1 cellular context compared by ENCODE assay signal in the genomic region with DNA sequence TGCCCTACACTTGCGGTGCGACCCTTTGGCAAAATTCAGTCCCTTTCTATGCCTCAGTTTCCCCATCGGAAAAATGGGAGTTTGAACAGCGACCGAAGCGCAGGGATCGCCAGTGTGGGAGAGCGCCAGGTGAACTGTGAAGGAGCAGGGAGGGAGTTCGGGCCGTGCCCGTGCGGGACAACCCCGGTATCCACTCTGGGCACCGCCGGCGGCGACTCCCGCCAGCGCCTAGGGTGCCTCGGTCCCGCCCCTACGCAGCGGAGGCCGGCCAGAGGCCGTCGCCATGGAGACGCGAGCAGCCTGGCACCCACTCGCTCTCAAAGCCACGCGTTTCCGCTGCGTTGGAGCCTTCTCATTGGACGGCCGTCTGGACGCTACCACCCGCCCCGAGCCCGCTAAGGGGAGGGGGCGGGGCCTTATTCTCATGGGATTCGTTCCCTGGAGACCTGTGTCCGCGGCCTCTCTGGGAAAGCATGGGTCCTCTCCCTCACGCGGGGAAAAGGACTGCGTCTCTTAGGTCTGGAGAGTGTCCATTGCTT.
TF ChIP-seq lines count a peak whose summit lies in the region.

No MANE protein-coding gene starts in this region.

TF ChIP-seq in HepG2, 621 proteins besides CTCF, POLR2A, EP300 and RAD21 (continues in another document):
- TF ChIP-seq, protein P1, sequence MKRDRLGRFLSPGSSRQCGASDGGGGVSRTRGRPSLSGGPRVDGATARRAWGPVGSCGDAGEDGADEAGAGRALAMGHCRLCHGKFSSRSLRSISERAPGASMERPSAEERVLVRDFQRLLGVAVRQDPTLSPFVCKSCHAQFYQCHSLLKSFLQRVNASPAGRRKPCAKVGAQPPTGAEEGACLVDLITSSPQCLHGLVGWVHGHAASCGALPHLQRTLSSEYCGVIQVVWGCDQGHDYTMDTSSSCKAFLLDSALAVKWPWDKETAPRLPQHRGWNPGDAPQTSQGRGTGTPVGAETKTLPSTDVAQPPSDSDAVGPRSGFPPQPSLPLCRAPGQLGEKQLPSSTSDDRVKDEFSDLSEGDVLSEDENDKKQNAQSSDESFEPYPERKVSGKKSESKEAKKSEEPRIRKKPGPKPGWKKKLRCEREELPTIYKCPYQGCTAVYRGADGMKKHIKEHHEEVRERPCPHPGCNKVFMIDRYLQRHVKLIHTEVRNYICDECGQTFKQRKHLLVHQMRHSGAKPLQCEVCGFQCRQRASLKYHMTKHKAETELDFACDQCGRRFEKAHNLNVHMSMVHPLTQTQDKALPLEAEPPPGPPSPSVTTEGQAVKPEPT (CRISPR knock-in tag; IDR thresholded peaks at IDR 0.05; ENCODE audit: low read depth): 0 out of 2 replicates have a peak, but pooled peaks have one; percentile 9
- no peak for TF ChIP-seq GLI4 (CRISPR knock-in tag; IDR thresholded peaks at IDR 0.05; ENCODE audit: borderline replicate concordance)
- TF ChIP-seq ZSCAN21 (CRISPR knock-in tag; IDR thresholded peaks at IDR 0.05; ENCODE audit: borderline replicate concordance): peak; percentile 25; the same call in 1 of the 2 replicates
- 0 out of 2 replicates have a peak, but pooled peaks have one; percentile 6 for TF ChIP-seq DNMT1 (CRISPR knock-in tag; IDR thresholded peaks at IDR 0.05)
- TF ChIP-seq NR2F6 (IDR thresholded peaks at IDR 0.05): no peak
- no peak for TF ChIP-seq NR2F6 (CRISPR knock-in tag; IDR thresholded peaks at IDR 0.05)
- no peak for TF ChIP-seq AKAP8 (CRISPR knock-in tag; IDR thresholded peaks at IDR 0.05)
- no peak for TF ChIP-seq ZNF382 (CRISPR knock-in tag; IDR thresholded peaks at IDR 0.05; ENCODE audit: borderline replicate concordance)
- TF ChIP-seq SP1 (IDR thresholded peaks at IDR 0.05): peak; percentile 61; the same call in 1 of the 2 replicates
- TF ChIP-seq SP1 (CRISPR knock-in tag; IDR thresholded peaks at IDR 0.05): peak; percentile 78; the same call in 1 of the 2 replicates
- peak; percentile 83 for TF ChIP-seq NFYB (CRISPR knock-in tag; IDR thresholded peaks at IDR 0.05)
- TF ChIP-seq HDAC1 (CRISPR knock-in tag; IDR thresholded peaks at IDR 0.05): peak; percentile 30
- TF ChIP-seq, protein P2, sequence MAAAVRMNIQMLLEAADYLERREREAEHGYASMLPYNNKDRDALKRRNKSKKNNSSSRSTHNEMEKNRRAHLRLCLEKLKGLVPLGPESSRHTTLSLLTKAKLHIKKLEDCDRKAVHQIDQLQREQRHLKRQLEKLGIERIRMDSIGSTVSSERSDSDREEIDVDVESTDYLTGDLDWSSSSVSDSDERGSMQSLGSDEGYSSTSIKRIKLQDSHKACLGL (CRISPR knock-in tag; IDR thresholded peaks at IDR 0.05): no peak
- peak; percentile 84 for TF ChIP-seq NFYC (CRISPR knock-in tag; IDR thresholded peaks at IDR 0.05)
- peak; percentile 81; the same call in 1 of the 2 replicates for TF ChIP-seq SAP130 (CRISPR knock-in tag; IDR thresholded peaks at IDR 0.05; ENCODE audit: low read depth)
- TF ChIP-seq, protein P3, sequence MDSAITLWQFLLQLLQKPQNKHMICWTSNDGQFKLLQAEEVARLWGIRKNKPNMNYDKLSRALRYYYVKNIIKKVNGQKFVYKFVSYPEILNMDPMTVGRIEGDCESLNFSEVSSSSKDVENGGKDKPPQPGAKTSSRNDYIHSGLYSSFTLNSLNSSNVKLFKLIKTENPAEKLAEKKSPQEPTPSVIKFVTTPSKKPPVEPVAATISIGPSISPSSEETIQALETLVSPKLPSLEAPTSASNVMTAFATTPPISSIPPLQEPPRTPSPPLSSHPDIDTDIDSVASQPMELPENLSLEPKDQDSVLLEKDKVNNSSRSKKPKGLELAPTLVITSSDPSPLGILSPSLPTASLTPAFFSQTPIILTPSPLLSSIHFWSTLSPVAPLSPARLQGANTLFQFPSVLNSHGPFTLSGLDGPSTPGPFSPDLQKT (CRISPR knock-in tag; IDR thresholded peaks at IDR 0.05; ENCODE audit: borderline replicate concordance): no peak
- no peak for TF ChIP-seq PAF1 (CRISPR knock-in tag; IDR thresholded peaks at IDR 0.05)
- TF ChIP-seq ZNF350 (CRISPR knock-in tag; IDR thresholded peaks at IDR 0.05; ENCODE audit: borderline replicate concordance, low read depth): no peak
- no peak for TF ChIP-seq GATAD2A (CRISPR knock-in tag; IDR thresholded peaks at IDR 0.05)
- TF ChIP-seq ZNF232 (CRISPR knock-in tag; IDR thresholded peaks at IDR 0.05; ENCODE audit: borderline replicate concordance): peak; percentile 12; the same call in 1 of the 2 replicates
- TF ChIP-seq, protein P4, sequence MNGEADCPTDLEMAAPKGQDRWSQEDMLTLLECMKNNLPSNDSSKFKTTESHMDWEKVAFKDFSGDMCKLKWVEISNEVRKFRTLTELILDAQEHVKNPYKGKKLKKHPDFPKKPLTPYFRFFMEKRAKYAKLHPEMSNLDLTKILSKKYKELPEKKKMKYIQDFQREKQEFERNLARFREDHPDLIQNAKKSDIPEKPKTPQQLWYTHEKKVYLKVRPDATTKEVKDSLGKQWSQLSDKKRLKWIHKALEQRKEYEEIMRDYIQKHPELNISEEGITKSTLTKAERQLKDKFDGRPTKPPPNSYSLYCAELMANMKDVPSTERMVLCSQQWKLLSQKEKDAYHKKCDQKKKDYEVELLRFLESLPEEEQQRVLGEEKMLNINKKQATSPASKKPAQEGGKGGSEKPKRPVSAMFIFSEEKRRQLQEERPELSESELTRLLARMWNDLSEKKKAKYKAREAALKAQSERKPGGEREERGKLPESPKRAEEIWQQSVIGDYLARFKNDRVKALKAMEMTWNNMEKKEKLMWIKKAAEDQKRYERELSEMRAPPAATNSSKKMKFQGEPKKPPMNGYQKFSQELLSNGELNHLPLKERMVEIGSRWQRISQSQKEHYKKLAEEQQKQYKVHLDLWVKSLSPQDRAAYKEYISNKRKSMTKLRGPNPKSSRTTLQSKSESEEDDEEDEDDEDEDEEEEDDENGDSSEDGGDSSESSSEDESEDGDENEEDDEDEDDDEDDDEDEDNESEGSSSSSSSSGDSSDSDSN (CRISPR knock-in tag; IDR thresholded peaks at IDR 0.05): no peak; the same call in 1 of the 2 replicates
- TF ChIP-seq SMARCC2 (IDR thresholded peaks at IDR 0.05): no peak
- TF ChIP-seq ZNF629 (CRISPR knock-in tag; conservative IDR thresholded peaks at IDR 0.05): peak; percentile 89
- TF ChIP-seq, protein P5, sequence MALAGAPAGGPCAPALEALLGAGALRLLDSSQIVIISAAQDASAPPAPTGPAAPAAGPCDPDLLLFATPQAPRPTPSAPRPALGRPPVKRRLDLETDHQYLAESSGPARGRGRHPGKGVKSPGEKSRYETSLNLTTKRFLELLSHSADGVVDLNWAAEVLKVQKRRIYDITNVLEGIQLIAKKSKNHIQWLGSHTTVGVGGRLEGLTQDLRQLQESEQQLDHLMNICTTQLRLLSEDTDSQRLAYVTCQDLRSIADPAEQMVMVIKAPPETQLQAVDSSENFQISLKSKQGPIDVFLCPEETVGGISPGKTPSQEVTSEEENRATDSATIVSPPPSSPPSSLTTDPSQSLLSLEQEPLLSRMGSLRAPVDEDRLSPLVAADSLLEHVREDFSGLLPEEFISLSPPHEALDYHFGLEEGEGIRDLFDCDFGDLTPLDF (CRISPR knock-in tag; IDR thresholded peaks at IDR 0.05): no peak
- TF ChIP-seq TBX2 (CRISPR knock-in tag; IDR thresholded peaks at IDR 0.05; ENCODE audit: borderline replicate concordance): peak; percentile 49; the same call in 1 of the 2 replicates
- TF ChIP-seq KDM4B (CRISPR knock-in tag; IDR thresholded peaks at IDR 0.05): 0 out of 2 replicates have a peak, but pooled peaks have one; percentile 2
- no peak for TF ChIP-seq FOXA3 (CRISPR knock-in tag; IDR thresholded peaks at IDR 0.05)
- TF ChIP-seq SMAD1 (CRISPR knock-in tag; IDR thresholded peaks at IDR 0.05; ENCODE audit: borderline replicate concordance, low read depth): no peak; the same call in 1 of the 2 replicates
- TF ChIP-seq, protein P6, sequence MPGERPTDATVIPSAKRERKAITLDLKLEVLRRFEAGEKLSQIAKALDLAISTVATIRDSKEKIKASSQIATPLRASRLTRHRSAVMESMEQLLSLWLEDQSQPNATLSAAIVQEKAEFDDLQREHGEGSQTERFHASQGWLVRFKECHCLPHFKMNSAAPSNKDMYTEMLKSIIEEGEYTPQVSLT (CRISPR knock-in tag; IDR thresholded peaks at IDR 0.05; ENCODE audit: borderline replicate concordance, low read depth): 0 out of 2 replicates have a peak, but pooled peaks have one; percentile 52
- TF ChIP-seq, protein P7, sequence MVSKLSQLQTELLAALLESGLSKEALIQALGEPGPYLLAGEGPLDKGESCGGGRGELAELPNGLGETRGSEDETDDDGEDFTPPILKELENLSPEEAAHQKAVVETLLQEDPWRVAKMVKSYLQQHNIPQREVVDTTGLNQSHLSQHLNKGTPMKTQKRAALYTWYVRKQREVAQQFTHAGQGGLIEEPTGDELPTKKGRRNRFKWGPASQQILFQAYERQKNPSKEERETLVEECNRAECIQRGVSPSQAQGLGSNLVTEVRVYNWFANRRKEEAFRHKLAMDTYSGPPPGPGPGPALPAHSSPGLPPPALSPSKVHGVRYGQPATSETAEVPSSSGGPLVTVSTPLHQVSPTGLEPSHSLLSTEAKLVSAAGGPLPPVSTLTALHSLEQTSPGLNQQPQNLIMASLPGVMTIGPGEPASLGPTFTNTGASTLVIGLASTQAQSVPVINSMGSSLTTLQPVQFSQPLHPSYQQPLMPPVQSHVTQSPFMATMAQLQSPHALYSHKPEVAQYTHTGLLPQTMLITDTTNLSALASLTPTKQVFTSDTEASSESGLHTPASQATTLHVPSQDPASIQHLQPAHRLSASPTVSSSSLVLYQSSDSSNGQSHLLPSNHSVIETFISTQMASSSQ (IDR thresholded peaks at IDR 0.05; ENCODE audit: low read depth): no peak
- TF ChIP-seq, protein P7 (CRISPR knock-in tag; IDR thresholded peaks at IDR 0.05; ENCODE audit: borderline replicate concordance): peak; percentile 26; the same call in 1 of the 2 replicates
- no peak for TF ChIP-seq ZNF720 (CRISPR knock-in tag; IDR thresholded peaks at IDR 0.05)
- TF ChIP-seq EED (CRISPR knock-in tag; IDR thresholded peaks at IDR 0.05): 0 out of 2 replicates have a peak, but pooled peaks have one; percentile 29
- TF ChIP-seq ZNF274 (CRISPR knock-in tag; IDR thresholded peaks at IDR 0.05): peak; percentile 4
- TF ChIP-seq SRY (CRISPR knock-in tag; IDR thresholded peaks at IDR 0.05): 0 out of 2 replicates have a peak, but pooled peaks have one; percentile 11
- no peak for TF ChIP-seq TOPORS (CRISPR knock-in tag; IDR thresholded peaks at IDR 0.05)
- no peak for TF ChIP-seq ARNTL (CRISPR knock-in tag; IDR thresholded peaks at IDR 0.05)
- TF ChIP-seq SP2 (CRISPR knock-in tag; IDR thresholded peaks at IDR 0.05): peak; percentile 73
- peak; percentile 22; the same call in 1 of the 2 replicates for TF ChIP-seq ETV5 (CRISPR knock-in tag; IDR thresholded peaks at IDR 0.05; ENCODE audit: borderline replicate concordance)
- TF ChIP-seq AGO2 (optimal IDR thresholded peaks at IDR 0.05; ENCODE audit: low read depth, low read length): no peak
- TF ChIP-seq STAG1 (CRISPR knock-in tag; IDR thresholded peaks at IDR 0.05): no peak
- TF ChIP-seq, protein P8, sequence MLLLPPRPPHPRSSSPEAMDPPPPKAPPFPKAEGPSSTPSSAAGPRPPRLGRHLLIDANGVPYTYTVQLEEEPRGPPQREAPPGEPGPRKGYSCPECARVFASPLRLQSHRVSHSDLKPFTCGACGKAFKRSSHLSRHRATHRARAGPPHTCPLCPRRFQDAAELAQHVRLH (CRISPR knock-in tag; IDR thresholded peaks at IDR 0.05; ENCODE audit: borderline replicate concordance, low read depth): no peak
- TF ChIP-seq, protein P9, sequence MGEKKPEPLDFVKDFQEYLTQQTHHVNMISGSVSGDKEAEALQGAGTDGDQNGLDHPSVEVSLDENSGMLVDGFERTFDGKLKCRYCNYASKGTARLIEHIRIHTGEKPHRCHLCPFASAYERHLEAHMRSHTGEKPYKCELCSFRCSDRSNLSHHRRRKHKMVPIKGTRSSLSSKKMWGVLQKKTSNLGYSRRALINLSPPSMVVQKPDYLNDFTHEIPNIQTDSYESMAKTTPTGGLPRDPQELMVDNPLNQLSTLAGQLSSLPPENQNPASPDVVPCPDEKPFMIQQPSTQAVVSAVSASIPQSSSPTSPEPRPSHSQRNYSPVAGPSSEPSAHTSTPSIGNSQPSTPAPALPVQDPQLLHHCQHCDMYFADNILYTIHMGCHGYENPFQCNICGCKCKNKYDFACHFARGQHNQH (CRISPR knock-in tag; IDR thresholded peaks at IDR 0.05): no peak
- peak; percentile 0 for TF ChIP-seq TEAD3 (CRISPR knock-in tag; optimal IDR thresholded peaks at IDR 0.05; ENCODE audit: borderline replicate concordance)
- peak; percentile 4; the same call in 1 of the 2 replicates for TF ChIP-seq SPEN (CRISPR knock-in tag; IDR thresholded peaks at IDR 0.05; ENCODE audit: low read depth)
- TF ChIP-seq MXI1 (IDR thresholded peaks at IDR 0.05; ENCODE audit: borderline replicate concordance, low read depth, low read length): peak; percentile 78; the same call in 1 of the 3 replicates
- TF ChIP-seq FOXK1 (CRISPR knock-in tag; IDR thresholded peaks at IDR 0.05; ENCODE audit: borderline replicate concordance, low read depth): 0 out of 2 replicates have a peak, but pooled peaks have one; percentile 1
- TF ChIP-seq MED1 (CRISPR knock-in tag; IDR thresholded peaks at IDR 0.05): peak; percentile 9; the same call in 1 of the 2 replicates
- TF ChIP-seq ZNF615 (CRISPR knock-in tag; IDR thresholded peaks at IDR 0.05; ENCODE audit: borderline replicate concordance): no peak
- TF ChIP-seq MXD4 (CRISPR knock-in tag; IDR thresholded peaks at IDR 0.05): 0 out of 2 replicates have a peak, but pooled peaks have one; percentile 20
- TF ChIP-seq, protein P10, sequence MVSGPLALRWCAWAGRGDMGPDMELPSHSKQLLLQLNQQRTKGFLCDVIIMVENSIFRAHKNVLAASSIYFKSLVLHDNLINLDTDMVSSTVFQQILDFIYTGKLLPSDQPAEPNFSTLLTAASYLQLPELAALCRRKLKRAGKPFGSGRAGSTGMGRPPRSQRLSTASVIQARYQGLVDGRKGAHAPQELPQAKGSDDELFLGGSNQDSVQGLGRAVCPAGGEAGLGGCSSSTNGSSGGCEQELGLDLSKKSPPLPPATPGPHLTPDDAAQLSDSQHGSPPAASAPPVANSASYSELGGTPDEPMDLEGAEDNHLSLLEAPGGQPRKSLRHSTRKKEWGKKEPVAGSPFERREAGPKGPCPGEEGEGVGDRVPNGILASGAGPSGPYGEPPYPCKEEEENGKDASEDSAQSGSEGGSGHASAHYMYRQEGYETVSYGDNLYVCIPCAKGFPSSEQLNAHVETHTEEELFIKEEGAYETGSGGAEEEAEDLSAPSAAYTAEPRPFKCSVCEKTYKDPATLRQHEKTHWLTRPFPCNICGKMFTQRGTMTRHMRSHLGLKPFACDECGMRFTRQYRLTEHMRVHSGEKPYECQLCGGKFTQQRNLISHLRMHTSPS (CRISPR knock-in tag; IDR thresholded peaks at IDR 0.05; ENCODE audit: low read depth): no peak
- TF ChIP-seq REL (CRISPR knock-in tag; conservative IDR thresholded peaks at IDR 0.05): 0 out of 2 replicates have a peak, but pooled peaks have one; percentile 4
